25 cellular contexts compared by ENCODE assay signal in genomic region chr5:113759505-113760145, GRCh38.
DNase-seq lines count a peak whose midpoint lies in the region; ATAC-seq and TF ChIP-seq lines count a peak whose summit lies in the region.
"Had no signal": no experiment of that assay in that cellular context is flagged by ENCODE, and none has a peak within 500 bp of the region (broad histone marks: within the 10 kb centered on the region; RNA-seq: fewer than 3 reads in every experiment).

No MANE protein-coding gene starts in this region.

- H3K27me3 ChIP-seq in prostate gland (replicated peaks; ENCODE audit: insufficient read depth): no peaks in the 10 kb centered on the region
- H3K27me3 ChIP-seq: BLaER1 treated with 17β-estradiol and CSF1 and Interleukin-3, amounts not matched to agents 10 nM and 100 nM had no signal

- H3K27ac Mint-ChIP-seq in naive thymus-derived CD8-positive, alpha-beta T cell: no peak overlapping the region
- H3K27ac Mint-ChIP-seq: CD4-positive, alpha-beta T cell; HFFc6 had no signal

- H3K36me3 ChIP-seq in prostate gland: no peaks in the 10 kb centered on the region
- H3K36me3 ChIP-seq: BLaER1 treated with 17β-estradiol and CSF1 and Interleukin-3, amounts not matched to agents 10 nM and 100 nM; HAP-1 had no signal

- H3K4me1 Mint-ChIP-seq in naive thymus-derived CD8-positive, alpha-beta T cell: no peaks in the 10 kb centered on the region

- no peak overlapping the region for H3K27ac ChIP-seq in prostate gland
- H3K27ac ChIP-seq: BLaER1 treated with 17β-estradiol and CSF1 and Interleukin-3, amounts not matched to agents 10 nM and 100 nM; SK-N-MC had no signal

- H3K9me3 Mint-ChIP-seq in naive thymus-derived CD8-positive, alpha-beta T cell: peaks cover 0 to 3% (median 0%) of the 10 kb centered on the region in 9 donors
- H3K9me3 Mint-ChIP-seq: HFFc6 had no signal

- POLR2A ChIA-PET in naive thymus-derived CD8-positive, alpha-beta T cell (lab: Charles Lee): no interaction called here

- in situ Hi-C loops in KBM-7 (cut with MboI; ENCODE audit: low pct_unique_long_range_greater_than_20kb, low sequenced_read_pairs): no loop called here

- H3K27me3 Mint-ChIP-seq in naive thymus-derived CD8-positive, alpha-beta T cell: peaks cover 0 to 28% (median 2%) of the 10 kb centered on the region in 5 donors
- H3K27me3 Mint-ChIP-seq: CD4-positive, alpha-beta T cell had no signal

- H3K4me3 Mint-ChIP-seq in naive thymus-derived CD8-positive, alpha-beta T cell: no peak overlapping the region
- H3K4me3 Mint-ChIP-seq: CD4-positive, alpha-beta T cell; HFFc6 had no signal

- no peak for TF ChIP-seq CTCF in prostate gland (IDR thresholded peaks at IDR 0.05)

- ATAC-seq in GM18867 (IDR thresholded peaks at IDR 0.05; ENCODE audit: unreplicated experiment) (peak; percentile 64), GM21526 (IDR thresholded peaks at IDR 0.05; ENCODE audit: low FRiP score, unreplicated experiment) (peak; percentile 53), HG02852 (IDR thresholded peaks at IDR 0.05; ENCODE audit: unreplicated experiment) (peak; percentile 43)
- no peak for ATAC-seq in naive thymus-derived CD8-positive, alpha-beta T cell
- ATAC-seq: K562, Panc1 had no signal

- H3K4me3 ChIP-seq in prostate gland: no peak overlapping the region
- H3K4me3 ChIP-seq: BLaER1 treated with 17β-estradiol and CSF1 and Interleukin-3, amounts not matched to agents 10 nM and 100 nM; HAP-1; K562; SK-N-MC had no signal

- DNase-seq in kidney glomerular epithelial cell (lab: John Stamatoyannopoulos, UW) (peak; percentile 6), GDM1 (lab: John Stamatoyannopoulos, UW) (no peak), prostate gland (ENCODE audit: low spot score) (no peak), KBM-7 (no peak)
- DNase-seq in naive thymus-derived CD8-positive, alpha-beta T cell: no peak
- DNase-seq: CD4-positive, alpha-beta T cell; GOT3; HFFc6; MM.1S; NCI-H1048; NCI-H1417 treated with DMSO at 0.1 percent for 48 hours; NCI-H1694 treated with DMSO at 0.1 percent for 48 hours; NCI-H2081; NCI-H2171; NCI-H510A; NCI-H69; SIG-M5 had no signal

- 40% methylated on average over 2 of the region's 2 CpGs for WGBS in prostate gland

- H3K9me3 ChIP-seq in prostate gland: no peaks in the 10 kb centered on the region
- H3K9me3 ChIP-seq: BLaER1 treated with 17β-estradiol and CSF1 and Interleukin-3, amounts not matched to agents 10 nM and 100 nM; HAP-1 had no signal

- no peaks in the 10 kb centered on the region for H3K36me3 Mint-ChIP-seq in naive thymus-derived CD8-positive, alpha-beta T cell

- intact Hi-C loops in prostate gland (cut with DNase I): no loop called here

- no peak for TF ChIP-seq POLR2A in prostate gland (IDR thresholded peaks at IDR 0.05)

- H3K4me1 ChIP-seq in prostate gland (replicated peaks): no peaks in the 10 kb centered on the region
- H3K4me1 ChIP-seq: BLaER1 treated with 17β-estradiol and CSF1 and Interleukin-3, amounts not matched to agents 10 nM and 100 nM had no signal

Comparison
In these comparisons a context has a peak if more than half of its experiments do, and no peak if none do; other contexts are left out.
1. ATAC-seq: peak in GM18867 (single experiment), GM21526 (single experiment) and HG02852 (single experiment); none in naive thymus-derived CD8-positive, alpha-beta T cell (0 of 2).